In the genomic region with DNA sequence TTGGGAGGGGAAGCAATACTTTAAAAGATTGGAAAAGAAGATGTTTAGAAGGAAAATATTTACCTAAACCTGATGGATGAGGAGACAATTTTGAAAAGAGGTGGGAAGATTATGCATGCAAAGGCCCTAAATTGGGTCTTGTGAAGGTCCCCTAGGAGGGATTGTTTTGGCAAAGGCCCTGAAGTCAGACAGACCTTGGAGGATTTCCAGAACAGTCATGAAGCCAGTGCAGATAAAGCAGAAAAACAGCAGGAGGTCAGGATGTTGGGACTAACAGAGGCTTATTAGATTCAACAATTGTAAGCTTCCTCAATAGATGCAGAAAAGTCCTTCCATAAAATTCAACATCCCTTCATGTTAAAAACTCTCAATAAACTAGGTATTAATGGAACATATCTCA, we compare ENCODE assay signal across 13 cellular contexts.
"Had no signal": no experiment of that assay in that cellular context is flagged by ENCODE, and none has a peak within 500 bp of the region (broad histone marks: within the 10 kb centered on the region; RNA-seq: fewer than 3 reads in every experiment).

No MANE protein-coding gene starts in this region.

- H3K9me3 ChIP-seq: gastroesophageal sphincter had no signal

- H3K4me3 ChIP-seq: gastroesophageal sphincter, hepatocyte, lung, skin epidermis had no signal

- H3K4me1 ChIP-seq: parathyroid adenoma had no signal

- H3K27ac ChIP-seq: gastroesophageal sphincter, hepatocyte, parathyroid adenoma, skin epidermis had no signal

- DNase-seq: activated CD4-positive, alpha-beta T cell treated with anti-CD3 and anti-CD28 coated beads for 1 hour; activated CD4-positive, alpha-beta T cell treated with anti-CD3 and anti-CD28 coated beads, Interleukin-2, amount 50 U/mL, for 48 hours; activated CD8-positive, alpha-beta memory T cell treated with anti-CD3 and anti-CD28 coated beads, Interleukin-2, amount 10 ng/mL, durations not matched to agents 7 days and 5 days; activated effector memory CD4-positive, alpha-beta T cell treated with anti-CD3 and anti-CD28 coated beads, Interleukin-2, amount 50 U/mL, for 16 hours; activated T-cell treated with anti-CD3 and anti-CD28 coated beads, Interleukin-2, amount 50 U/mL, for 24 hours; amniotic stem cell; naive B cell had no signal

- H3K36me3 ChIP-seq: gastroesophageal sphincter had no signal

- H3K27me3 ChIP-seq: gastroesophageal sphincter, hepatocyte had no signal

- ATAC-seq: activated CD8-positive, alpha-beta memory T cell treated with anti-CD3 and anti-CD28 coated beads, Interleukin-2, amount 10 ng/mL, durations not matched to agents 7 days and 5 days; activated naive CD4-positive, alpha-beta T cell treated with anti-CD3 and anti-CD28 coated beads, Interleukin-2, amount 50 U/mL, for 72 hours; gastroesophageal sphincter had no signal
